Comparison of ENCODE assay signal across 8 cellular contexts in genomic region chr3:42067324-42067723, GRCh38. TPM values are rescaled to one million over a fixed set of nuclear protein-coding genes. Genes with fewer than 3 reads are reported as not detected.
DNase-seq lines count a peak whose midpoint lies in the region; ATAC-seq and TF ChIP-seq lines count a peak whose summit lies in the region.

No MANE protein-coding gene starts in this region.

- H3K36me3 Mint-ChIP-seq in nephron (ENCODE audit: low read depth): no peaks in the 10 kb centered on the region
- no peaks in the 10 kb centered on the region for H3K36me3 Mint-ChIP-seq in activated naive CD4-positive, alpha-beta T cell treated with anti-CD3 and anti-CD28 coated beads, Interleukin-2, amount 10 ng/mL, durations not matched to agents 7 days and 5 days
- H3K36me3 Mint-ChIP-seq in activated CD4-positive, alpha-beta T cell treated with anti-CD3 and anti-CD28 coated beads for 36 hours (ENCODE audit: low read depth): no peaks in the 10 kb centered on the region

- H3K27ac Mint-ChIP-seq in nephron: peak overlapping the region; percentile 91 to 97 (median 92)
- H3K27ac Mint-ChIP-seq in activated naive CD4-positive, alpha-beta T cell treated with anti-CD3 and anti-CD28 coated beads, Interleukin-2, amount 10 ng/mL, durations not matched to agents 7 days and 5 days: no peak overlapping the region
- no peak overlapping the region for H3K27ac Mint-ChIP-seq in activated CD4-positive, alpha-beta T cell treated with anti-CD3 and anti-CD28 coated beads for 36 hours

- TF ChIP-seq CTCF in cardiac fibroblast (IDR thresholded peaks at IDR 0.05; ENCODE audit: low read depth, low read length): no peak
- TF ChIP-seq CTCF in nephron (IDR thresholded peaks at IDR 0.05; ENCODE audit: unreplicated experiment in 3 of 3): no peak

- H3K9me3 Mint-ChIP-seq in nephron: no peaks in the 10 kb centered on the region
- no peaks in the 10 kb centered on the region for H3K9me3 Mint-ChIP-seq in activated naive CD4-positive, alpha-beta T cell treated with anti-CD3 and anti-CD28 coated beads, Interleukin-2, amount 10 ng/mL, durations not matched to agents 7 days and 5 days
- no peaks in the 10 kb centered on the region for H3K9me3 Mint-ChIP-seq in activated CD4-positive, alpha-beta T cell treated with anti-CD3 and anti-CD28 coated beads for 36 hours (ENCODE audit: low read depth)

- ATAC-seq in GM19395 (IDR thresholded peaks at IDR 0.05; ENCODE audit: unreplicated experiment): peak; percentile 88
- ATAC-seq in HG03159 (IDR thresholded peaks at IDR 0.05; ENCODE audit: unreplicated experiment): peak; percentile 85
- ATAC-seq in activated CD4-positive, alpha-beta T cell treated with anti-CD3 and anti-CD28 coated beads for 36 hours: no peak

- no peak overlapping the region for H3K4me3 ChIP-seq in cardiac fibroblast (replicated peaks in 1 of 2; ENCODE audit: low read depth in 2 of 2, low read length in 2 of 2)

- peaks cover 65% of the 10 kb centered on the region for H3K4me1 Mint-ChIP-seq in nephron
- H3K4me1 Mint-ChIP-seq in activated naive CD4-positive, alpha-beta T cell treated with anti-CD3 and anti-CD28 coated beads, Interleukin-2, amount 10 ng/mL, durations not matched to agents 7 days and 5 days: peaks cover 3% of the 10 kb centered on the region
- peaks cover 14% of the 10 kb centered on the region for H3K4me1 Mint-ChIP-seq in activated CD4-positive, alpha-beta T cell treated with anti-CD3 and anti-CD28 coated beads for 36 hours

- intact Hi-C loops in activated CD4-positive, alpha-beta T cell treated with anti-CD3 and anti-CD28 coated beads for 36 hours (cut with DNase I, micrococcal nuclease): no loop called here

- DNase-seq in cardiac fibroblast (ENCODE audit: low read depth in 2 of 2): peak; percentile 82 to 89
- DNase-seq in stimulated activated naive CD4-positive, alpha-beta T cell treated with Interleukin-2 at 50 U/mL for 16 hours (lab: John Stamatoyannopoulos, UW): no peak
- DNase-seq in NCI-H1105 (lab: John Stamatoyannopoulos, UW): no peak
- no peak for DNase-seq in activated naive CD4-positive, alpha-beta T cell treated with anti-CD3 and anti-CD28 coated beads, Interleukin-2, amount 10 ng/mL, durations not matched to agents 7 days and 5 days
- DNase-seq in activated CD4-positive, alpha-beta T cell treated with anti-CD3 and anti-CD28 coated beads for 36 hours: no peak

- CTCF ChIA-PET in activated naive CD4-positive, alpha-beta T cell treated with anti-CD3 and anti-CD28 coated beads, Interleukin-2, amount 10 ng/mL, durations not matched to agents 7 days and 5 days (lab: Charles Lee): no interaction called here
- CTCF ChIA-PET in activated CD4-positive, alpha-beta T cell treated with anti-CD3 and anti-CD28 coated beads for 36 hours (lab: Charles Lee): interaction anchor here (0.6 kb wide), 1 partner anchor 967 kb away, joined by 3 read pairs; no protein-coding TSS in a partner anchor

- no peaks in the 10 kb centered on the region for H3K27me3 Mint-ChIP-seq in nephron (ENCODE audit: low read depth)
- H3K27me3 Mint-ChIP-seq in activated naive CD4-positive, alpha-beta T cell treated with anti-CD3 and anti-CD28 coated beads, Interleukin-2, amount 10 ng/mL, durations not matched to agents 7 days and 5 days: no peaks in the 10 kb centered on the region
- no peaks in the 10 kb centered on the region for H3K27me3 Mint-ChIP-seq in activated CD4-positive, alpha-beta T cell treated with anti-CD3 and anti-CD28 coated beads for 36 hours

- POLR2A ChIA-PET in activated CD4-positive, alpha-beta T cell treated with anti-CD3 and anti-CD28 coated beads for 36 hours (lab: Charles Lee): no interaction called here

- peak overlapping the region in 2 of 3 experiments; percentile 29 to 37 for H3K4me3 Mint-ChIP-seq in nephron
- no peak overlapping the region for H3K4me3 Mint-ChIP-seq in activated naive CD4-positive, alpha-beta T cell treated with anti-CD3 and anti-CD28 coated beads, Interleukin-2, amount 10 ng/mL, durations not matched to agents 7 days and 5 days
- no peak overlapping the region for H3K4me3 Mint-ChIP-seq in activated CD4-positive, alpha-beta T cell treated with anti-CD3 and anti-CD28 coated beads for 36 hours

RNA-seq across cellular contexts. Expression of gene TRAK1, which starts 23.8 kb away (rescaled TPM):
- 10 to 100 TPM; 22.4 to 23.6 TPM for total RNA-seq in activated CD4-positive, alpha-beta T cell treated with anti-CD3 and anti-CD28 coated beads for 36 hours

Comparison
In these comparisons a context has a peak if more than half of its experiments do, and no peak if none do; other contexts are left out.
1. DNase-seq: peak in cardiac fibroblast (2 of 2); none in stimulated activated naive CD4-positive, alpha-beta T cell treated with Interleukin-2 at 50 U/mL for 16 hours (single experiment), NCI-H1105 (single experiment), activated naive CD4-positive, alpha-beta T cell treated with anti-CD3 and anti-CD28 coated beads, Interleukin-2, amount 10 ng/mL, durations not matched to agents 7 days and 5 days (single experiment) and activated CD4-positive, alpha-beta T cell treated with anti-CD3 and anti-CD28 coated beads for 36 hours (single experiment).
2. H3K27ac Mint-ChIP-seq: peak in nephron (3 of 3); none in activated naive CD4-positive, alpha-beta T cell treated with anti-CD3 and anti-CD28 coated beads, Interleukin-2, amount 10 ng/mL, durations not matched to agents 7 days and 5 days (single experiment) and activated CD4-positive, alpha-beta T cell treated with anti-CD3 and anti-CD28 coated beads for 36 hours (single experiment).
3. H3K4me3 Mint-ChIP-seq: peak in nephron (2 of 3); none in activated naive CD4-positive, alpha-beta T cell treated with anti-CD3 and anti-CD28 coated beads, Interleukin-2, amount 10 ng/mL, durations not matched to agents 7 days and 5 days (single experiment) and activated CD4-positive, alpha-beta T cell treated with anti-CD3 and anti-CD28 coated beads for 36 hours (single experiment).